22 cellular contexts compared by ENCODE assay signal in the genomic region with DNA sequence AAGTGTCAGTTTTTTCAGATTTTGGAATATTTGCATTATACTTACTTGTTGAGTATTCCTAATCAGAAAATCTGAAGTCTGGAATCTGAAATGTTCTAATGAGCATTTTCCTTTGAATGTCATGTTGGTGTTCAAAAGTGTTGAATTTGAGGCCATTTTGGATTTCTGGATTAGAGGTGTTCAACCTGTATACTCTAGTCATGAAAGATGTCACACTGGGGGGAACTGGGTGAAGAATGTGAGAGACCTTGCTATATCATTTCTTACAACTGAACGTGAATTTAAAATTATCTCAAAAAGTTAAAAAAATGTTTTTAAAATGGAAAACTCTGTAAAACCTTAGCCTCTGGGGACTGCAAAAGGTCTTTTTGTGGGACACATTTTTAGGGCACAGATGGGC.
DNase-seq lines count a peak whose midpoint lies in the region; ATAC-seq and TF ChIP-seq lines count a peak whose summit lies in the region.
"Had no signal": no experiment of that assay in that cellular context is flagged by ENCODE, and none has a peak within 500 bp of the region (broad histone marks: within the 10 kb centered on the region; RNA-seq: fewer than 3 reads in every experiment).

No MANE protein-coding gene starts in this region.

- H3K9me3 ChIP-seq in HEK293 (ENCODE audit: control insufficient read depth, insufficient read depth, low read depth, low read length): no peaks in the 10 kb centered on the region
- H3K9me3 ChIP-seq in smooth muscle cell (replicated peaks; ENCODE audit: low read depth): no peaks in the 10 kb centered on the region
- H3K9me3 ChIP-seq: adrenal gland, colonic mucosa, HAP-1, mucosa of descending colon, psoas muscle, testis, uterus had no signal

- no peak overlapping the region for H3K27ac ChIP-seq in HEK293 (ENCODE audit: extremely low read depth, low read depth, low read length)
- H3K27ac ChIP-seq in smooth muscle cell (ENCODE audit: low read depth): peak overlapping the region; percentile 62
- H3K27ac ChIP-seq: adrenal gland, colonic mucosa, psoas muscle, testis, uterus had no signal

- H2AFZ ChIP-seq in smooth muscle cell (ENCODE audit: low read depth): no peak overlapping the region

- H3K9ac ChIP-seq in smooth muscle cell (ENCODE audit: low read depth): no peak overlapping the region

- H3K9me3 Mint-ChIP-seq in activated naive CD4-positive, alpha-beta T cell treated with anti-CD3 and anti-CD28 coated beads, Interleukin-2, amount 50 U/mL, for 24 hours: no peaks in the 10 kb centered on the region
- no peaks in the 10 kb centered on the region for H3K9me3 Mint-ChIP-seq in activated naive CD8-positive, alpha-beta T cell treated with anti-CD3 and anti-CD28 coated beads, Interleukin-2, amount 10 ng/mL, durations not matched to agents 7 days and 5 days
- H3K9me3 Mint-ChIP-seq: activated CD4-positive, alpha-beta T cell treated with anti-CD3 and anti-CD28 coated beads, Interleukin-2, amount 10 ng/mL, durations not matched to agents 7 days and 5 days; stimulated activated effector memory CD8-positive, alpha-beta T cell treated with anti-CD3 and anti-CD28 coated beads, Interleukin-12 subunit alpha, Interleukin-12 subunit beta, amount 100 ng/mL, for 72 hours had no signal

- POLR2A ChIA-PET in HEK293 (lab: Yijun Ruan, JAX): no interaction called here
- POLR2A ChIA-PET in activated naive CD8-positive, alpha-beta T cell treated with anti-CD3 and anti-CD28 coated beads, Interleukin-2, amount 10 ng/mL, durations not matched to agents 7 days and 5 days (lab: Charles Lee): no interaction called here

- H3K36me3 ChIP-seq in HEK293 (ENCODE audit: control insufficient read depth in 2 of 2, insufficient read depth in 1 of 2, low read length in 2 of 2) (no peaks in the 10 kb centered on the region), smooth muscle cell (ENCODE audit: low read depth) (no peaks in the 10 kb centered on the region)
- H3K36me3 ChIP-seq: adrenal gland, colonic mucosa, HAP-1 had no signal

- peak overlapping the region; percentile 56 for H3K27ac Mint-ChIP-seq in activated naive CD4-positive, alpha-beta T cell treated with anti-CD3 and anti-CD28 coated beads, Interleukin-2, amount 50 U/mL, for 24 hours
- H3K27ac Mint-ChIP-seq in activated naive CD8-positive, alpha-beta T cell treated with anti-CD3 and anti-CD28 coated beads, Interleukin-2, amount 10 ng/mL, durations not matched to agents 7 days and 5 days: no peak overlapping the region
- H3K27ac Mint-ChIP-seq: stimulated activated effector memory CD8-positive, alpha-beta T cell treated with anti-CD3 and anti-CD28 coated beads, Interleukin-12 subunit alpha, Interleukin-12 subunit beta, amount 100 ng/mL, for 72 hours had no signal

- no peaks in the 10 kb centered on the region for H4K20me1 ChIP-seq in smooth muscle cell (ENCODE audit: low read depth)

- TF ChIP-seq CTCF in HEK293 (tag by site-specific recombination; IDR thresholded peaks at IDR 0.05) (no peak), smooth muscle cell (IDR thresholded peaks at IDR 0.05; ENCODE audit: borderline replicate concordance, insufficient read depth, poor library complexity, severe bottlenecking) (no peak)

- H3K4me1 Mint-ChIP-seq in activated naive CD4-positive, alpha-beta T cell treated with anti-CD3 and anti-CD28 coated beads, Interleukin-2, amount 50 U/mL, for 24 hours: peaks cover 55% of the 10 kb centered on the region
- peaks cover 27% of the 10 kb centered on the region for H3K4me1 Mint-ChIP-seq in activated naive CD8-positive, alpha-beta T cell treated with anti-CD3 and anti-CD28 coated beads, Interleukin-2, amount 10 ng/mL, durations not matched to agents 7 days and 5 days

- H3K4me3 ChIP-seq in HEK293 (ENCODE audit: low read depth, low read length): no peak overlapping the region
- no peak overlapping the region for H3K4me3 ChIP-seq in smooth muscle cell
- H3K4me3 ChIP-seq: adrenal gland, colonic mucosa, HAP-1, K562, mucosa of descending colon, psoas muscle, skin epidermis, testis, uterus had no signal

- no peak overlapping the region for H3K4me2 ChIP-seq in smooth muscle cell

- CTCF ChIA-PET in HEK293 (lab: Yijun Ruan, JAX): no interaction called here

- no peaks in the 10 kb centered on the region for H3K27me3 Mint-ChIP-seq in activated naive CD4-positive, alpha-beta T cell treated with anti-CD3 and anti-CD28 coated beads, Interleukin-2, amount 50 U/mL, for 24 hours
- H3K27me3 Mint-ChIP-seq in activated naive CD8-positive, alpha-beta T cell treated with anti-CD3 and anti-CD28 coated beads, Interleukin-2, amount 10 ng/mL, durations not matched to agents 7 days and 5 days: no peaks in the 10 kb centered on the region
- H3K27me3 Mint-ChIP-seq: activated CD4-positive, alpha-beta T cell treated with anti-CD3 and anti-CD28 coated beads, Interleukin-2, amount 10 ng/mL, durations not matched to agents 7 days and 5 days had no signal

- H3K27me3 ChIP-seq in smooth muscle cell (ENCODE audit: low read depth): no peaks in the 10 kb centered on the region
- H3K27me3 ChIP-seq: adrenal gland, colonic mucosa, testis, uterus had no signal

- WGBS in smooth muscle cell (ENCODE audit: low lambda C conversion rate): 97% methylated on average over 1 of the region's 1 CpG

- no peaks in the 10 kb centered on the region for H3K79me2 ChIP-seq in smooth muscle cell (ENCODE audit: low read depth)

- H3F3A ChIP-seq in smooth muscle cell (ENCODE audit: low read depth): peaks cover 1% of the 10 kb centered on the region

- DNase-seq in activated naive CD4-positive, alpha-beta T cell (lab: John Stamatoyannopoulos, UW): no peak
- DNase-seq in activated naive CD8-positive, alpha-beta T cell treated with anti-CD3 and anti-CD28 coated beads, Interleukin-2, amount 10 ng/mL, durations not matched to agents 7 days and 5 days: no peak
- DNase-seq in smooth muscle cell (lab: John Stamatoyannopoulos, UW; ENCODE audit: unreplicated experiment): no peak
- no peak for DNase-seq in DMS153 (lab: John Stamatoyannopoulos, UW)
- DNase-seq in HPDE6-E6E7 (ENCODE audit: extremely low spot score): no peak
- DNase-seq: adrenal gland, colonic mucosa, DMS79, mucosa of descending colon, NCI-H1694 treated with DMSO at 0.1 percent for 48 hours, psoas muscle, SW 1271, testis, uterus had no signal

- ATAC-seq in activated naive CD8-positive, alpha-beta T cell treated with anti-CD3 and anti-CD28 coated beads, Interleukin-2, amount 10 ng/mL, durations not matched to agents 7 days and 5 days (ENCODE audit: low read depth): no peak
- ATAC-seq: K562, psoas muscle, Right ventricle myocardium inferior had no signal

- peaks cover 27% of the 10 kb centered on the region for H3K36me3 Mint-ChIP-seq in activated naive CD4-positive, alpha-beta T cell treated with anti-CD3 and anti-CD28 coated beads, Interleukin-2, amount 50 U/mL, for 24 hours
- H3K36me3 Mint-ChIP-seq in activated naive CD8-positive, alpha-beta T cell treated with anti-CD3 and anti-CD28 coated beads, Interleukin-2, amount 10 ng/mL, durations not matched to agents 7 days and 5 days: peaks cover 19% of the 10 kb centered on the region

- H3K4me1 ChIP-seq in HEK293 (ENCODE audit: control insufficient read depth, insufficient read depth, low read length) (peaks cover 5% of the 10 kb centered on the region), smooth muscle cell (ENCODE audit: low read depth) (no peaks in the 10 kb centered on the region)
- H3K4me1 ChIP-seq: colonic mucosa, HAP-1, psoas muscle, testis, uterus had no signal

- H3K4me3 Mint-ChIP-seq in activated naive CD4-positive, alpha-beta T cell treated with anti-CD3 and anti-CD28 coated beads, Interleukin-2, amount 50 U/mL, for 24 hours: peak overlapping the region; percentile 79
- peak overlapping the region; percentile 59 for H3K4me3 Mint-ChIP-seq in activated naive CD8-positive, alpha-beta T cell treated with anti-CD3 and anti-CD28 coated beads, Interleukin-2, amount 10 ng/mL, durations not matched to agents 7 days and 5 days

TF ChIP-seq in HEK293, 187 proteins besides CTCF, POLR2A, EP300 and RAD21:
- TF ChIP-seq ZNF529 (tag by site-specific recombination; IDR thresholded peaks at IDR 0.05; ENCODE audit: insufficient replicate concordance): peak; percentile 91
- no peak for TF ChIP-seq ZSCAN30 (tag by site-specific recombination; IDR thresholded peaks at IDR 0.05)
